24 cellular contexts compared by ENCODE assay signal in the genomic region with DNA sequence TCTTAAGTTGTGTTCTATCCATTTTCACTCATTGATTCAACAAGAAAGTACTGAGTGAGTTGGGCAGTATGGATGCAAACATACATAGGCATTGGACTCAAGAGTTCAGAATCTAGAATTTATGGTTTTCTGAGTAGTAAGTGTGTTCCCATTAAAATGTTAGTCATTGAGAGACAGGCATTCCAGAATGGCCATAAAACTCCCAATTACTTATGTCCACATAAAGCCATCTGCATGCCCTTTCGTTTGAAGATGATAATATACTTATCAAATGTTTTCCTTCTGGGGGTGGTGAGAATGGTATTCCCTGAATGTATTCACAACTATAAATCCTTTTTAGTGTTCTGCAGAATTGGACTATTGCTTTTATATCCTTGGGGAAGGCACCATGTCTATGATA.
DNase-seq lines count a peak whose midpoint lies in the region; ATAC-seq, FAIRE-seq and TF ChIP-seq lines count a peak whose summit lies in the region.
"Had no signal": no experiment of that assay in that cellular context is flagged by ENCODE, and none has a peak within 500 bp of the region (broad histone marks: within the 10 kb centered on the region; RNA-seq: fewer than 3 reads in every experiment).

No MANE protein-coding gene starts in this region.

- WGBS in SK-N-SH (ENCODE audit: low lambda C conversion rate), result 82% methylated on average over 1 of the region's 1 CpG
- 38% methylated on average over 1 of the region's 1 CpG for WGBS in hepatocyte (ENCODE audit: low lambda C conversion rate, missing lambda C conversion rate)

- H3K9ac ChIP-seq in SK-N-SH, result no peak overlapping the region
- H3K9ac ChIP-seq in Loucy (ENCODE audit: low read depth, low read length, poor library complexity, severe bottlenecking), result no peak overlapping the region
- H3K9ac ChIP-seq: KMS-11 had no signal

- no peak overlapping the region for H3K27ac ChIP-seq in SK-N-SH (ENCODE audit: low read depth in 2 of 2, low read length in 1 of 2)
- H3K27ac ChIP-seq in hepatocyte, result peak overlapping the region; percentile 35
- H3K27ac ChIP-seq: ascending aorta, KMS-11, Peyer's patch, upper lobe of left lung had no signal

- POLR2A ChIA-PET in SK-N-SH (lab: Yijun Ruan, JAX), result no interaction called here

- DNase-seq in SK-N-SH (no peak), hepatocyte (ENCODE audit: low spot score) (peak; percentile 8), urothelium cell line (ENCODE audit: low spot score) (no peak)
- no peak for DNase-seq in stimulated activated CD8-positive, alpha-beta memory T cell treated with anti-CD3 and anti-CD28 coated beads, Interleukin-4, amount 100 ng/mL, for 48 hours
- DNase-seq: activated CD4-positive, alpha-beta memory T cell treated with anti-CD3 and anti-CD28 coated beads for 36 hours; activated CD8-positive, alpha-beta memory T cell treated with anti-CD3 and anti-CD28 coated beads, Interleukin-2, amount 50 U/mL, for 48 hours; activated effector memory CD4-positive, alpha-beta T cell treated with Interleukin-2 at 50 U/mL for 16 hours; activated naive CD8-positive, alpha-beta T cell treated with anti-CD3 and anti-CD28 coated beads for 36 hours; Calu3; NCI-H1105; NCI-H2029 treated with DMSO at 0.1 percent for 48 hours; NCI-H2227 treated with DMSO at 0.1 percent for 48 hours; Peyer's patch; small intestine; stimulated activated CD4-positive, alpha-beta T cell treated with anti-CD3 and anti-CD28 coated beads, Interleukin-2, amount 100 ng/mL, for 24 hours; T-cell; upper lobe of left lung had no signal

- ATAC-seq in SK-N-SH treated with all-trans-retinoic acid at 6 μM for 48 hours (no peak), HG02970 (IDR thresholded peaks at IDR 0.05; ENCODE audit: low FRiP score, unreplicated experiment) (no peak), GM18867 (IDR thresholded peaks at IDR 0.05; ENCODE audit: unreplicated experiment) (no peak)
- ATAC-seq: T-cell had no signal

- peaks cover 7% of the 10 kb centered on the region for H3F3A ChIP-seq in SK-N-SH (replicated peaks; ENCODE audit: insufficient read depth)
- H3F3A ChIP-seq in Loucy (ENCODE audit: low read depth), result no peaks in the 10 kb centered on the region

- CTCF ChIA-PET in SK-N-SH (lab: Yijun Ruan, JAX), result interaction anchor here (1.2 kb wide), 1 partner anchor 16 kb away, joined by 4 read pairs; no protein-coding TSS in a partner anchor

- H3K4me2 ChIP-seq in SK-N-SH (no peak overlapping the region), Loucy (ENCODE audit: low read depth, low read length, poor library complexity, severe bottlenecking) (no peak overlapping the region), hepatocyte (no peak overlapping the region)
- H3K4me2 ChIP-seq: KMS-11 had no signal

- no peak overlapping the region for H2AFZ ChIP-seq in SK-N-SH (ENCODE audit: low read depth)
- peak overlapping the region; percentile 24; the same call in 1 of the 2 replicates for H2AFZ ChIP-seq in Loucy (ENCODE audit: low read length)
- H2AFZ ChIP-seq in hepatocyte, result no peak overlapping the region

- H3K36me3 ChIP-seq in SK-N-SH (replicated peaks in 1 of 2; ENCODE audit: control insufficient read depth in 1 of 2, insufficient read depth in 2 of 2, low read length in 1 of 2) (peaks cover 9 to 21% of the 10 kb centered on the region in 2 experiments), Loucy (ENCODE audit: insufficient read depth, low read length) (no peaks in the 10 kb centered on the region), hepatocyte (replicated peaks; ENCODE audit: insufficient read depth, low read depth) (no peaks in the 10 kb centered on the region)
- H3K36me3 ChIP-seq: ascending aorta, Peyer's patch, upper lobe of left lung had no signal

- H3K4me1 ChIP-seq in SK-N-SH (ENCODE audit: control insufficient read depth in 1 of 2, insufficient read depth in 2 of 2, low read depth in 1 of 2, low read length in 1 of 2) (peaks cover 0 to 45% of the 10 kb centered on the region in 2 experiments; a peak in 2 of 4 replicates), Loucy (ENCODE audit: insufficient read depth, low read length, poor library complexity, severe bottlenecking) (no peaks in the 10 kb centered on the region), hepatocyte (ENCODE audit: insufficient read depth) (peaks cover 24% of the 10 kb centered on the region)
- H3K4me1 ChIP-seq: ascending aorta, Peyer's patch had no signal

- no peak overlapping the region for H3K4me3 ChIP-seq in SK-N-SH (ENCODE audit: low read depth in 2 of 2, low read length in 1 of 2)
- no peak overlapping the region for H3K4me3 ChIP-seq in Loucy (ENCODE audit: low read length, poor library complexity, severe bottlenecking)
- H3K4me3 ChIP-seq in hepatocyte, result no peak overlapping the region
- H3K4me3 ChIP-seq: ascending aorta, Peyer's patch, upper lobe of left lung had no signal

- H3K79me2 ChIP-seq in SK-N-SH (ENCODE audit: insufficient read depth), result no peaks in the 10 kb centered on the region
- no peaks in the 10 kb centered on the region for H3K79me2 ChIP-seq in Loucy (ENCODE audit: insufficient read depth, low read length)
- no peaks in the 10 kb centered on the region for H3K79me2 ChIP-seq in hepatocyte

- no peak for TF ChIP-seq RAD21 in SK-N-SH (IDR thresholded peaks at IDR 0.05; ENCODE audit: low read length)

- no peaks in the 10 kb centered on the region for H3K27me3 ChIP-seq in SK-N-SH (ENCODE audit: insufficient read depth)
- H3K27me3 ChIP-seq in Loucy (ENCODE audit: insufficient read depth, low read length, poor library complexity, severe bottlenecking), result no peaks in the 10 kb centered on the region
- no peaks in the 10 kb centered on the region for H3K27me3 ChIP-seq in hepatocyte
- H3K27me3 ChIP-seq: ascending aorta, Peyer's patch, upper lobe of left lung had no signal

- no peak for TF ChIP-seq EP300 in SK-N-SH (IDR thresholded peaks at IDR 0.05; ENCODE audit: borderline replicate concordance in 1 of 2, low read depth in 1 of 2, low read length in 1 of 2)

- H3K9me3 ChIP-seq in SK-N-SH, result no peaks in the 10 kb centered on the region
- no peaks in the 10 kb centered on the region for H3K9me3 ChIP-seq in Loucy (ENCODE audit: insufficient read depth, low read depth, low read length)
- no peaks in the 10 kb centered on the region for H3K9me3 ChIP-seq in hepatocyte (ENCODE audit: low read depth)
- H3K9me3 ChIP-seq: ascending aorta, Peyer's patch, upper lobe of left lung had no signal

- TF ChIP-seq CTCF in SK-N-SH (IDR thresholded peaks at IDR 0.05) (no peak), Loucy (conservative IDR thresholded peaks at IDR 0.05; ENCODE audit: low read length) (no peak), hepatocyte (IDR thresholded peaks at IDR 0.05; ENCODE audit: poor library complexity) (no peak)

- H3K9me2 ChIP-seq in SK-N-SH (no peaks in the 10 kb centered on the region), Loucy (replicated peaks; ENCODE audit: low read depth, low read length) (no peaks in the 10 kb centered on the region), hepatocyte (replicated peaks; ENCODE audit: insufficient read depth) (no peaks in the 10 kb centered on the region)

- H4K20me1 ChIP-seq in SK-N-SH (ENCODE audit: insufficient read depth), result no peaks in the 10 kb centered on the region
- H4K20me1 ChIP-seq in Loucy (ENCODE audit: insufficient read depth, low read length, poor library complexity, severe bottlenecking), result no peaks in the 10 kb centered on the region
- no peaks in the 10 kb centered on the region for H4K20me1 ChIP-seq in hepatocyte (ENCODE audit: insufficient read depth, poor library complexity, severe bottlenecking)

- peak; percentile 17 for FAIRE-seq in urothelium cell line (lab: Jason Lieb, UNC)
- FAIRE-seq: A204.1, small intestine had no signal

TF ChIP-seq in SK-N-SH treated with all-trans-retinoic acid at 6 μM for 48 hours, 23 proteins besides CTCF, POLR2A, EP300 and RAD21:
- TF ChIP-seq TOX (CRISPR knock-in tag; IDR thresholded peaks at IDR 0.05; ENCODE audit: borderline replicate concordance), result no peak
- peak; percentile 81 for TF ChIP-seq ISL1 (CRISPR knock-in tag; IDR thresholded peaks at IDR 0.05)
TF ChIP-seq in SK-N-SH treated with all-trans-retinoic acid at 6 μM for 48 hours: peak in this region for 1.

TF ChIP-seq in SK-N-SH, 30 proteins besides CTCF, POLR2A, EP300 and RAD21:
- TF ChIP-seq RCOR1 (IDR thresholded peaks at IDR 0.05; ENCODE audit: low read length), result no peak
- TF ChIP-seq FOSL2 (IDR thresholded peaks at IDR 0.05; ENCODE audit: borderline replicate concordance, low read depth), result no peak
- TF ChIP-seq YY1 (IDR thresholded peaks at IDR 0.05; ENCODE audit: low read depth), result no peak
- TF ChIP-seq GABPA (IDR thresholded peaks at IDR 0.05; ENCODE audit: low read depth), result no peak
- TF ChIP-seq FOXM1 (IDR thresholded peaks at IDR 0.05; ENCODE audit: low read depth), result no peak
- no peak for TF ChIP-seq TCF12 (IDR thresholded peaks at IDR 0.05)
